In genomic region chr11:88421530-88421929, GRCh38 we compare ENCODE assay signal across 8 cellular contexts.
DNase-seq lines count a peak whose midpoint lies in the region; ATAC-seq, FAIRE-seq and TF ChIP-seq lines count a peak whose summit lies in the region.

No MANE protein-coding gene starts in this region.

- TF ChIP-seq EP300 in suprapubic skin (IDR thresholded peaks at IDR 0.05) = no peak

- peaks cover 27% of the 10 kb centered on the region for H3K4me1 ChIP-seq in suprapubic skin

- TF ChIP-seq POLR2A in suprapubic skin (IDR thresholded peaks at IDR 0.05) = no peak

- no peak overlapping the region for H3K4me3 ChIP-seq in suprapubic skin

- no peak for FAIRE-seq in frontal cortex (lab: Jason Lieb, UNC)

- H3K9me3 Mint-ChIP-seq in CD14-positive monocyte (peaks cover 0 to 2% (median 0%) of the 10 kb centered on the region in 7 donors), osteocyte (ENCODE audit: unreplicated experiment) (no peaks in the 10 kb centered on the region)

- H3K4me1 Mint-ChIP-seq in CD14-positive monocyte (peaks cover 25% of the 10 kb centered on the region), osteocyte (ENCODE audit: unreplicated experiment) (peaks cover 3% of the 10 kb centered on the region)

- DNase-seq in CD14-positive monocyte (ENCODE audit: low spot score) = no peak
- peak; percentile 60 for DNase-seq in activated CD8-positive, alpha-beta memory T cell treated with anti-CD3 and anti-CD28 coated beads, Interleukin-2, amount 50 U/mL, for 48 hours
- DNase-seq in left colon = no peak
- DNase-seq in suprapubic skin (ENCODE audit: low spot score in 2 of 2) = no peak
- DNase-seq in osteocyte (ENCODE audit: extremely low spot score, unreplicated experiment) = no peak
- no peak for DNase-seq in frontal cortex (ENCODE audit: low spot score in 2 of 2)

- H3K27ac Mint-ChIP-seq in CD14-positive monocyte = peak overlapping the region; percentile 33 to 79 (median 55)
- H3K27ac Mint-ChIP-seq in osteocyte (ENCODE audit: unreplicated experiment) = no peak overlapping the region

- WGBS in suprapubic skin = 24% methylated on average over 1 of the region's 1 CpG

- H3K27me3 ChIP-seq in suprapubic skin = no peaks in the 10 kb centered on the region

- TF ChIP-seq CTCF in CD14-positive monocyte (IDR thresholded peaks at IDR 0.05) = no peak
- no peak for TF ChIP-seq CTCF in suprapubic skin (IDR thresholded peaks at IDR 0.05)
- TF ChIP-seq CTCF in osteocyte (IDR thresholded peaks at IDR 0.05) = no peak

- H3K9me3 ChIP-seq in suprapubic skin = no peaks in the 10 kb centered on the region

- H3K27me3 Mint-ChIP-seq in CD14-positive monocyte (ENCODE audit: low read depth in 3 of 3) = no peaks in the 10 kb centered on the region
- H3K27me3 Mint-ChIP-seq in osteocyte (ENCODE audit: unreplicated experiment) = peaks cover 8% of the 10 kb centered on the region

- H3K36me3 ChIP-seq in suprapubic skin = no peaks in the 10 kb centered on the region

- H3K36me3 Mint-ChIP-seq in CD14-positive monocyte (no peaks in the 10 kb centered on the region), osteocyte (ENCODE audit: unreplicated experiment) (no peaks in the 10 kb centered on the region)

- peak; percentile 91 for ATAC-seq in GM19351 (IDR thresholded peaks at IDR 0.05; ENCODE audit: unreplicated experiment)
- peak; percentile 87 for ATAC-seq in HG03378 (IDR thresholded peaks at IDR 0.05; ENCODE audit: unreplicated experiment)
- ATAC-seq in left colon = peak; percentile 13

- intact Hi-C loops in CD14-positive monocyte (cut with micrococcal nuclease) = no loop called here
- intact Hi-C loops in left colon (cut with DNase I, micrococcal nuclease) = no loop called here

- H3K4me3 Mint-ChIP-seq in CD14-positive monocyte = peak overlapping the region in 1 of 2 donors; percentile 46
- H3K4me3 Mint-ChIP-seq in osteocyte (ENCODE audit: unreplicated experiment) = no peak overlapping the region

- H3K27ac ChIP-seq in suprapubic skin = peak overlapping the region; percentile 72

Comparison
In these comparisons a context has a peak if more than half of its experiments do, and no peak if none do; other contexts are left out.
1. ATAC-seq: peak in every context shown above with its lines; median percentile 91 in GM19351; 87 in HG03378; 13 in left colon.